Comparison of ENCODE assay signal across 9 cellular contexts in the genomic region with DNA sequence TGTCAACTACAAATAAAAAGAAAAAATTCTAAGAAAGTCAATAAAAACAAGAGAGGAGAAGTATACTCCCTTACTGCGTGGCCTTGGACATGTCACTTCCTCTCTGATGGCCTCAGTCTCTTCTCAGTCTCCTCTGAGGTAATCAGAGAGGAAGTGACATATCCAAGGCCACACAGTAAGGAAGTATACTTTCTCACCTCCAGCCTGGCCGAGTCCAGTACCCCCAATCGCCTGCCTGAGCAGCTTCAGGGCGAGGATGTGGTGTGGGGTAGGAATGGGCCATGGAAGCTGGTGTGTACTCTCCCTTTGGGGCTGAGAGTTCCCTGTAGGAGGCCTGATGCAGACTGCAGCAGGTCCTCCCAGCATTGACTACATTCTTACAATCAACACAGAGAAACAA. TPM values are rescaled to one million over a fixed set of nuclear protein-coding genes. Genes with fewer than 3 reads are reported as not detected.
DNase-seq lines count a peak whose midpoint lies in the region; ATAC-seq, FAIRE-seq and TF ChIP-seq lines count a peak whose summit lies in the region.
"Had no signal": no experiment of that assay in that cellular context is flagged by ENCODE, and none has a peak within 500 bp of the region (broad histone marks: within the 10 kb centered on the region; RNA-seq: fewer than 3 reads in every experiment).

No MANE protein-coding gene starts in this region.

- peak; percentile 53 for DNase-seq in GM10266 (ENCODE audit: extremely low spot score)
- DNase-seq in RWPE1 (ENCODE audit: low spot score), result no peak
- no peak for DNase-seq in kidney
- no peak for DNase-seq in G401 (ENCODE audit: low spot score)
- no peak for DNase-seq in NCI-H187 treated with DMSO at 0.1 percent for 48 hours (lab: John Stamatoyannopoulos, UW)
- no peak for DNase-seq in D341Med (ENCODE audit: low spot score)
- DNase-seq in esophagus squamous epithelium (lab: John Stamatoyannopoulos, UW), result no peak
- DNase-seq: NCI-H146 had no signal

- no peak for FAIRE-seq in kidney (lab: Jason Lieb, UNC)

- peak overlapping the region; percentile 32; the same call in 1 of the 2 replicates for H3K27ac ChIP-seq in RWPE1
- peak overlapping the region; percentile 3 to 40 for H3K27ac ChIP-seq in kidney (ENCODE audit: low read depth in 2 of 2, low read length in 2 of 2)
- no peak overlapping the region for H3K27ac ChIP-seq in esophagus squamous epithelium

- H3K9me3 ChIP-seq in kidney (ENCODE audit: control insufficient read depth in 1 of 2, low read length in 2 of 2), result no peaks in the 10 kb centered on the region
- no peaks in the 10 kb centered on the region for H3K9me3 ChIP-seq in esophagus squamous epithelium

- no peak for TF ChIP-seq CTCF in GM10266 (IDR thresholded peaks at IDR 0.05; ENCODE audit: control insufficient read depth, insufficient read depth, low read depth, missing control alignments)
- TF ChIP-seq CTCF in RWPE1 (conservative IDR thresholded peaks at IDR 0.05; ENCODE audit: low read depth), result no peak
- no peak for TF ChIP-seq CTCF in kidney (IDR thresholded peaks at IDR 0.05; ENCODE audit: borderline replicate concordance, extremely low read depth, insufficient read depth)
- no peak for TF ChIP-seq CTCF in esophagus squamous epithelium (IDR thresholded peaks at IDR 0.05)

- 47 to 58% methylated on average over 3 of the region's 4 CpGs for WGBS in esophagus squamous epithelium, 2 donors

- CTCF ChIA-PET in RWPE1 (lab: Yijun Ruan, JAX), result no interaction called here

- peak; percentile 48 for ATAC-seq in GM21447 (IDR thresholded peaks at IDR 0.05; ENCODE audit: unreplicated experiment)

- no peaks in the 10 kb centered on the region for H3K27me3 ChIP-seq in esophagus squamous epithelium

- no peaks in the 10 kb centered on the region for H3K36me3 ChIP-seq in kidney (ENCODE audit: control insufficient read depth in 1 of 2, insufficient read depth in 2 of 2, low read length in 2 of 2)
- H3K36me3 ChIP-seq in esophagus squamous epithelium, result peaks cover 0 to 23% (median 3%) of the 10 kb centered on the region in 3 donors

- peak in 1 of 4 donors; percentile 10 for TF ChIP-seq POLR2A in esophagus squamous epithelium (IDR thresholded peaks at IDR 0.05)

- in situ Hi-C loops in G401 (cut with HindIII; ENCODE audit: low sequenced_read_pairs), result no loop called here

- H3K9ac ChIP-seq in kidney (ENCODE audit: low read length in 2 of 2), result no peak overlapping the region

- H3K4me1 ChIP-seq in kidney (ENCODE audit: control insufficient read depth in 1 of 2, insufficient read depth in 1 of 2, low read depth in 1 of 2, low read length in 2 of 2), result peaks cover 7 to 21% of the 10 kb centered on the region in 2 donors
- peaks cover 0 to 33% (median under 1%) of the 10 kb centered on the region in 3 donors for H3K4me1 ChIP-seq in esophagus squamous epithelium

- intact Hi-C loops in kidney (cut with DNase I) (no loop called here), esophagus squamous epithelium (cut with DNase I) (no loop called here)

- no peak overlapping the region for H3K4me3 ChIP-seq in kidney (ENCODE audit: low read length in 2 of 2)
- H3K4me3 ChIP-seq in esophagus squamous epithelium, result no peak overlapping the region

- POLR2A ChIA-PET in RWPE1 (lab: Yijun Ruan, JAX; ENCODE audit: low non-redundant PET), result interaction anchor here (0.7 kb wide), 1 partner anchor 85 kb away, joined by 3 read pairs; no protein-coding TSS in a partner anchor

RNA-seq across cellular contexts. Expression of gene VDR, which starts 15.8 kb away (rescaled TPM):
- 14.8 TPM for total RNA-seq in kidney
- 19.1 TPM for polyA plus RNA-seq in kidney (ENCODE audit: insufficient read depth, low read depth, low replicate concordance)
- 0.06 and 0.07 TPM in 2 replicates for total RNA-seq in G401 (2014; rRNA removed; shearing (Covaris generic))
- total RNA-seq in esophagus squamous epithelium, result 10 to 100 TPM; 16.6 to 25.0 (median 21.3) TPM

Comparison
In these comparisons a context has a peak if more than half of its experiments do, and no peak if none do; other contexts are left out.
1. H3K27ac ChIP-seq: peak in RWPE1 (single experiment) and kidney (2 of 2); none in esophagus squamous epithelium (0 of 4).
2. RNA of gene VDR, which starts 15.8 kb away (total RNA-seq): 16.6 to 25.0 TPM in esophagus squamous epithelium and 14.8 TPM in kidney (single experiment); 0.06 to 0.07 TPM in G401; every median in the first group is over 10 times any median in the second.